ENCODE assay signal across 9 cellular contexts in genomic region chr15:39429898-39430357, GRCh38.
DNase-seq lines count a peak whose midpoint lies in the region; TF ChIP-seq lines count a peak whose summit lies in the region.
"Had no signal": no experiment of that assay in that cellular context is flagged by ENCODE, and none has a peak within 500 bp of the region (broad histone marks: within the 10 kb centered on the region; RNA-seq: fewer than 3 reads in every experiment).

No MANE protein-coding gene starts in this region.

- no peaks in the 10 kb centered on the region for H3K36me3 Mint-ChIP-seq in CD4-positive, alpha-beta memory T cell

- H4K20me1 ChIP-seq in GM23248 (ENCODE audit: insufficient read depth) (no peaks in the 10 kb centered on the region), PC-9 (ENCODE audit: insufficient read depth) (no peaks in the 10 kb centered on the region)

- H3K27ac ChIP-seq in GM23248 (peak overlapping the region; percentile 58), PC-9 (no peak overlapping the region)
- no peak overlapping the region for H3K27ac ChIP-seq in CD4-positive, alpha-beta memory T cell (ENCODE audit: low read depth, low read length)

- H3K36me3 ChIP-seq in GM23248 (ENCODE audit: low read depth) (no peaks in the 10 kb centered on the region), PC-9 (ENCODE audit: low read depth) (no peaks in the 10 kb centered on the region)
- H3K36me3 ChIP-seq in CD4-positive, alpha-beta memory T cell (ENCODE audit: insufficient read depth, low read length): no peaks in the 10 kb centered on the region
- H3K36me3 ChIP-seq: neutrophil had no signal

- 5 to 6% methylated on average over 3 of the region's 3 CpGs for WGBS in GM23248 (ENCODE audit: low coverage in 1 of 2, low lambda C conversion rate in 2 of 2, missing lambda C conversion rate in 2 of 2), 2 experiments

- intact Hi-C loops in PC-9 (cut with micrococcal nuclease; ENCODE audit: unreplicated experiment): loop anchor here (10.0 kb wide), 1 partner anchor 145 kb away; no protein-coding TSS in a partner anchor
- intact Hi-C loops in CD4-positive, alpha-beta memory T cell (cut with micrococcal nuclease): no loop called here

- peaks cover 16 to 34% (median 20%) of the 10 kb centered on the region in 4 donors for H3K4me1 Mint-ChIP-seq in CD4-positive, alpha-beta memory T cell

- H3K27me3 ChIP-seq in GM23248 (replicated peaks; ENCODE audit: insufficient read depth) (no peaks in the 10 kb centered on the region), PC-9 (ENCODE audit: insufficient read depth, low read depth) (no peaks in the 10 kb centered on the region)
- peaks cover 8% of the 10 kb centered on the region for H3K27me3 ChIP-seq in CD4-positive, alpha-beta memory T cell (ENCODE audit: insufficient read depth, low read length)
- H3K27me3 ChIP-seq: neutrophil had no signal

- no peak overlapping the region for H3K4me3 ChIP-seq in GM23248
- no peak overlapping the region for H3K4me3 ChIP-seq in PC-9
- no peak overlapping the region for H3K4me3 ChIP-seq in CD4-positive, alpha-beta memory T cell (ENCODE audit: low read length in 2 of 2)

- in situ Hi-C loops in GM23248 (cut with MboI): no loop called here

- POLR2A ChIA-PET in PC-9 (lab: Charles Lee; ENCODE audit: unreplicated experiment): interaction anchor here (0.5 to 0.6 kb wide), 5 partner anchors 31 to 419 kb away, joined by 4 to 13 read pairs (median 6); no protein-coding TSS in a partner anchor
- POLR2A ChIA-PET in CD4-positive, alpha-beta memory T cell (lab: Charles Lee; ENCODE audit: partially characterized antibody): no interaction called here

- H3K9me3 ChIP-seq in GM23248 (ENCODE audit: low read depth) (no peaks in the 10 kb centered on the region), PC-9 (ENCODE audit: insufficient read depth, low read depth) (no peaks in the 10 kb centered on the region)
- no peaks in the 10 kb centered on the region for H3K9me3 ChIP-seq in CD4-positive, alpha-beta memory T cell (ENCODE audit: control insufficient read depth in 1 of 2, low read length in 2 of 2)
- H3K9me3 ChIP-seq: neutrophil had no signal

- BruUV-seq in PC-9 (replicated peaks; lab: Mats Ljungman, UMichigan): no TSS peak

- CTCF ChIA-PET in PC-9 (lab: Charles Lee): no interaction called here
- CTCF ChIA-PET in CD4-positive, alpha-beta memory T cell (lab: Charles Lee; ENCODE audit: partially characterized antibody): interaction anchor here (0.6 kb wide), 1 partner anchor 610 kb away, joined by 3 read pairs; no protein-coding TSS in a partner anchor

- H2AFZ ChIP-seq in GM23248 (no peak overlapping the region), PC-9 (no peak overlapping the region)

- no peaks in the 10 kb centered on the region for H3K9me2 ChIP-seq in GM23248 (ENCODE audit: insufficient read depth)
- no peaks in the 10 kb centered on the region for H3K9me2 ChIP-seq in PC-9 (ENCODE audit: insufficient read depth)

- H3K4me1 ChIP-seq in GM23248 (ENCODE audit: insufficient read depth) (peaks cover 48% of the 10 kb centered on the region), PC-9 (replicated peaks; ENCODE audit: insufficient read depth) (peaks cover 7% of the 10 kb centered on the region)
- H3K4me1 ChIP-seq in CD4-positive, alpha-beta memory T cell (ENCODE audit: insufficient read depth, low read length): peaks cover 18% of the 10 kb centered on the region

- H3F3A ChIP-seq in GM23248 (ENCODE audit: insufficient read depth) (peaks cover 53% of the 10 kb centered on the region), PC-9 (ENCODE audit: insufficient read depth, low read depth) (no peaks in the 10 kb centered on the region)

- H3K27ac Mint-ChIP-seq in CD4-positive, alpha-beta memory T cell: no peak overlapping the region

- no peak overlapping the region for H3K9ac ChIP-seq in GM23248

- H3K4me3 Mint-ChIP-seq in CD4-positive, alpha-beta memory T cell: no peak overlapping the region

- H3K4me2 ChIP-seq in GM23248 (ENCODE audit: unreplicated experiment): peak overlapping the region; percentile 50
- peak overlapping the region; percentile 20; the same call in 1 of the 2 replicates for H3K4me2 ChIP-seq in PC-9

- peaks cover 8 to 18% of the 10 kb centered on the region in 2 donors for H3K27me3 Mint-ChIP-seq in CD4-positive, alpha-beta memory T cell

- H3K9me3 Mint-ChIP-seq in CD4-positive, alpha-beta memory T cell: peaks cover 0 to 10% (median 0%) of the 10 kb centered on the region in 8 donors

- no peak for TF ChIP-seq CTCF in PC-9 (conservative IDR thresholded peaks at IDR 0.05)

- no peaks in the 10 kb centered on the region for H3K79me2 ChIP-seq in GM23248 (ENCODE audit: insufficient read depth)
- H3K79me2 ChIP-seq in PC-9 (ENCODE audit: low read depth): no peaks in the 10 kb centered on the region

- DNase-seq in Daoy (ENCODE audit: low read depth) (peak; percentile 90), GM23248 (peak; percentile 86), PC-9 (peak; percentile 33 to 65), kidney tubule cell (ENCODE audit: low spot score) (peak; percentile 67), HuH-7 (ENCODE audit: low spot score) (no peak), NOMO-1 (lab: John Stamatoyannopoulos, UW; ENCODE audit: unreplicated experiment in 2 of 2) (no peak)
- DNase-seq in activated effector memory CD4-positive, alpha-beta T cell treated with anti-CD3 and anti-CD28 coated beads, Interleukin-2, amount 50 U/mL, for 16 hours: no peak
- no peak for DNase-seq in CD4-positive, alpha-beta memory T cell

Comparison
In these comparisons a context has a peak if more than half of its experiments do, and no peak if none do; other contexts are left out.
1. DNase-seq: peak in Daoy (single experiment), GM23248 (single experiment), PC-9 (2 of 2) and kidney tubule cell (single experiment); none in activated effector memory CD4-positive, alpha-beta T cell treated with anti-CD3 and anti-CD28 coated beads, Interleukin-2, amount 50 U/mL, for 16 hours (single experiment), HuH-7 (single experiment), CD4-positive, alpha-beta memory T cell (0 of 5) and NOMO-1 (0 of 2).